ENCODE assay signal across 8 cellular contexts in genomic region chr22:35376728-35377472, GRCh38. TPM values are rescaled to one million over a fixed set of nuclear protein-coding genes. Genes with fewer than 3 reads are reported as not detected.
DNase-seq lines count a peak whose midpoint lies in the region; ATAC-seq, FAIRE-seq and TF ChIP-seq lines count a peak whose summit lies in the region.

No MANE protein-coding gene starts in this region.

- H3K36me3 ChIP-seq in muscle layer of duodenum (ENCODE audit: control insufficient read depth in 1 of 2, insufficient read depth in 2 of 2, low read length in 2 of 2) (no peaks in the 10 kb centered on the region), thoracic aorta (no peaks in the 10 kb centered on the region)

- no peak overlapping the region; the same call in 1 of the 2 replicates for H3K4me3 ChIP-seq in AG04449 (ENCODE audit: low read depth, low read length)
- peak overlapping the region in 1 of 2 donors; percentile 26 for H3K4me3 ChIP-seq in muscle layer of duodenum (ENCODE audit: low read depth in 1 of 2, low read length in 2 of 2)
- peak overlapping the region; percentile 48 for H3K4me3 ChIP-seq in thoracic aorta

- no peak for TF ChIP-seq CTCF in AG04449 (IDR thresholded peaks at IDR 0.05; ENCODE audit: insufficient read depth, low read length, missing control alignments)
- TF ChIP-seq CTCF in thoracic aorta (IDR thresholded peaks at IDR 0.05): no peak

- H3K9me3 Mint-ChIP-seq in activated CD4-positive, alpha-beta memory T cell treated with anti-CD3 and anti-CD28 coated beads, Interleukin-2, amount 10 ng/mL, durations not matched to agents 7 days and 5 days: no peaks in the 10 kb centered on the region

- peaks cover 32% of the 10 kb centered on the region for H3K4me1 Mint-ChIP-seq in activated CD4-positive, alpha-beta memory T cell treated with anti-CD3 and anti-CD28 coated beads, Interleukin-2, amount 10 ng/mL, durations not matched to agents 7 days and 5 days

- DNase-seq in AG04449 (ENCODE audit: low read depth, low spot score) (peak; percentile 85), GM12892 (ENCODE audit: insufficient read length) (peak; percentile 63), NCI-H2227 treated with DMSO at 0.1 percent for 48 hours (lab: John Stamatoyannopoulos, UW) (peak; percentile 53), fibroblast of peridontal ligament (ENCODE audit: extremely low read depth) (peak; percentile 99), thoracic aorta (ENCODE audit: low spot score) (peak; percentile 92)
- peak; percentile 52 for DNase-seq in activated CD4-positive, alpha-beta memory T cell treated with anti-CD3 and anti-CD28 coated beads, Interleukin-2, amount 10 ng/mL, durations not matched to agents 7 days and 5 days

- H3K4me1 ChIP-seq in muscle layer of duodenum (ENCODE audit: control insufficient read depth in 1 of 2, insufficient read depth in 2 of 2, low read length in 2 of 2) (peaks cover 17 to 28% of the 10 kb centered on the region in 2 donors), thoracic aorta (ENCODE audit: control insufficient read depth in 1 of 2, low read depth in 2 of 2) (peaks cover 17 to 45% of the 10 kb centered on the region in 2 donors)

- H3K27me3 Mint-ChIP-seq in activated CD4-positive, alpha-beta memory T cell treated with anti-CD3 and anti-CD28 coated beads, Interleukin-2, amount 10 ng/mL, durations not matched to agents 7 days and 5 days: peaks cover 10% of the 10 kb centered on the region

- FAIRE-seq in GM12892 (lab: Jason Lieb, UNC): peak; percentile 78

- peak overlapping the region; percentile 70 for H3K27ac ChIP-seq in muscle layer of duodenum (ENCODE audit: low read length)
- peak overlapping the region; percentile 79 to 84 for H3K27ac ChIP-seq in thoracic aorta

- POLR2A ChIA-PET in AG04449 (lab: Yijun Ruan, JAX): interaction anchor here (0.5 kb wide), 1 partner anchor 24 kb away, joined by 3 read pairs; no protein-coding TSS in a partner anchor
- POLR2A ChIA-PET in activated CD4-positive, alpha-beta memory T cell treated with anti-CD3 and anti-CD28 coated beads, Interleukin-2, amount 10 ng/mL, durations not matched to agents 7 days and 5 days (lab: Charles Lee): interaction anchor here (0.7 to 1.4 kb wide), 4 partner anchors 13 to 77 kb away, joined by 3 to 5 read pairs (median 4); partner anchors contain the start of gene TOM1

- H3K9me3 ChIP-seq in muscle layer of duodenum (ENCODE audit: control insufficient read depth in 1 of 2, low read length in 2 of 2): no peaks in the 10 kb centered on the region
- H3K9me3 ChIP-seq in thoracic aorta: no peaks in the 10 kb centered on the region

- H3K4me3 Mint-ChIP-seq in activated CD4-positive, alpha-beta memory T cell treated with anti-CD3 and anti-CD28 coated beads, Interleukin-2, amount 10 ng/mL, durations not matched to agents 7 days and 5 days: no peak overlapping the region

- ATAC-seq in HG02938 (IDR thresholded peaks at IDR 0.05; ENCODE audit: unreplicated experiment) (peak; percentile 72), thoracic aorta (ENCODE audit: insufficient number of reproducible peaks, low FRiP score, low read depth) (peak; percentile 71)

- H3K27me3 ChIP-seq in muscle layer of duodenum (ENCODE audit: low read depth, low read length): no peaks in the 10 kb centered on the region
- no peaks in the 10 kb centered on the region for H3K27me3 ChIP-seq in thoracic aorta (replicated peaks; ENCODE audit: insufficient read depth)

- TF ChIP-seq POLR2A in GM12892 (IDR thresholded peaks at IDR 0.05; ENCODE audit: low read depth, low read length): peak; percentile 24; the same call in 1 of the 2 replicates

- H3K36me3 Mint-ChIP-seq in activated CD4-positive, alpha-beta memory T cell treated with anti-CD3 and anti-CD28 coated beads, Interleukin-2, amount 10 ng/mL, durations not matched to agents 7 days and 5 days (ENCODE audit: low read depth): no peaks in the 10 kb centered on the region

- H3K27ac Mint-ChIP-seq in activated CD4-positive, alpha-beta memory T cell treated with anti-CD3 and anti-CD28 coated beads, Interleukin-2, amount 10 ng/mL, durations not matched to agents 7 days and 5 days: peak overlapping the region; percentile 55

- CTCF ChIA-PET in AG04449 (lab: Yijun Ruan, JAX): interaction anchor here (1.0 to 3.3 kb wide), 2 partner anchors 12 to 26 kb away, joined by 3 to 15 read pairs; no protein-coding TSS in a partner anchor
- CTCF ChIA-PET in activated CD4-positive, alpha-beta memory T cell treated with anti-CD3 and anti-CD28 coated beads, Interleukin-2, amount 10 ng/mL, durations not matched to agents 7 days and 5 days (lab: Charles Lee): interaction anchor here (0.7 kb wide), 1 partner anchor 50 kb away, joined by 3 read pairs; no protein-coding TSS in a partner anchor

RNA-seq across cellular contexts. Expression of gene HMOX1, which starts 4.0 kb away (rescaled TPM):
- polyA plus RNA-seq in GM12892 (2012; ENCODE audit: missing spikeins): 9.7 TPM
- 1 to 10 TPM; 2.4 to 2.9 TPM for total RNA-seq in activated CD4-positive, alpha-beta memory T cell treated with anti-CD3 and anti-CD28 coated beads, Interleukin-2, amount 10 ng/mL, durations not matched to agents 7 days and 5 days
- 100 to 1,000 TPM in 1 of 2 donors, 10 to 100 TPM in 1; 28.3 to 332 TPM for total RNA-seq in thoracic aorta

RNA-seq across cellular contexts. Expression of gene MCM5, which starts 23.0 kb away (rescaled TPM):
- polyA plus RNA-seq in GM12892 (2012; ENCODE audit: missing spikeins): 105 TPM
- total RNA-seq in activated CD4-positive, alpha-beta memory T cell treated with anti-CD3 and anti-CD28 coated beads, Interleukin-2, amount 10 ng/mL, durations not matched to agents 7 days and 5 days: 100 to 1,000 TPM; 190 to 195 TPM
- total RNA-seq in thoracic aorta: 10 to 100 TPM; 18.1 to 53.1 TPM

Comparison
In these comparisons a context has a peak if more than half of its experiments do, and no peak if none do; other contexts are left out.
1. RNA of gene HMOX1, which starts 4.0 kb away (total RNA-seq): 28.3 to 332 TPM in thoracic aorta; 2.4 to 2.9 TPM in activated CD4-positive, alpha-beta memory T cell treated with anti-CD3 and anti-CD28 coated beads, Interleukin-2, amount 10 ng/mL, durations not matched to agents 7 days and 5 days; every median in the first group is over 4 times any median in the second.
2. Peak in every context shown above with its lines, with median percentiles within 50 percentile points of each other: DNase-seq.